Comparison of ENCODE assay signal across 19 cellular contexts in genomic region chr12:43106355-43106754, GRCh38.
"Had no signal": no experiment of that assay in that cellular context is flagged by ENCODE, and none has a peak within 500 bp of the region (broad histone marks: within the 10 kb centered on the region; RNA-seq: fewer than 3 reads in every experiment).

No MANE protein-coding gene starts in this region.

- H3K4me1 ChIP-seq: colonic mucosa, foreskin keratinocyte, right atrium auricular region, sigmoid colon, stomach, transverse colon had no signal

- H3K36me3 ChIP-seq: colonic mucosa, ovary, right atrium auricular region, sigmoid colon, stomach, thoracic aorta, transverse colon had no signal

- H3K9me3 ChIP-seq: colonic mucosa, ovary, right atrium auricular region, sigmoid colon, stomach, thoracic aorta, transverse colon had no signal

- H3K4me3 ChIP-seq: colonic mucosa, ovary, right atrium auricular region, sigmoid colon, skin epidermis, stomach, thoracic aorta, transverse colon had no signal

- H3K27me3 ChIP-seq: colonic mucosa, foreskin keratinocyte, ovary, right atrium auricular region, sigmoid colon, stomach, transverse colon had no signal

- DNase-seq: colonic mucosa; dermis blood vessel endothelial cell; effector CD4-positive, alpha-beta T cell; endodermal cell; foreskin keratinocyte; immature natural killer cell; left cardiac atrium; mesendoderm; naive thymus-derived CD4-positive, alpha-beta T cell; ovary; sigmoid colon; stimulated activated CD4-positive, alpha-beta T cell treated with anti-CD3 and anti-CD28 coated beads, Interleukin-12 subunit alpha, Interleukin-12 subunit beta, amount 100 ng/mL, for 4 hours; stimulated activated naive CD4-positive, alpha-beta T cell; stomach; substantia nigra; transverse colon had no signal

- H3K27ac ChIP-seq: colonic mucosa, foreskin keratinocyte, ovary, right atrium auricular region, sigmoid colon, skin epidermis, stomach, thoracic aorta, transverse colon had no signal
